In genomic region chr7:132451161-132451560, GRCh38 we compare ENCODE assay signal across 22 cellular contexts.
A peak's percentile ranks its signal among the peaks of the same experiment; 100 is the strongest.
DNase-seq lines count a peak whose midpoint lies in the region; ATAC-seq, FAIRE-seq and TF ChIP-seq lines count a peak whose summit lies in the region.
"Had no signal": no experiment of that assay in that cellular context is flagged by ENCODE, and none has a peak within 500 bp of the region (broad histone marks: within the 10 kb centered on the region; RNA-seq: fewer than 3 reads in every experiment).

No MANE protein-coding gene starts in this region.

- intact Hi-C loops in activated CD4-positive, alpha-beta T cell treated with anti-CD3 and anti-CD28 coated beads, Interleukin-2, amount 10 ng/mL, durations not matched to agents 24 days and 14 days (cut with micrococcal nuclease) = no loop called here

- no peak for TF ChIP-seq CTCF in D721Med (IDR thresholded peaks at IDR 0.05; ENCODE audit: insufficient read depth, missing control alignments)

- peaks cover 14% of the 10 kb centered on the region for H3K36me3 Mint-ChIP-seq in activated CD4-positive, alpha-beta T cell treated with anti-CD3 and anti-CD28 coated beads, Interleukin-2, amount 10 ng/mL, durations not matched to agents 24 days and 14 days (ENCODE audit: low read depth)
- H3K36me3 Mint-ChIP-seq in T-helper 1 cell treated with Interleukin-12 subunit alpha and Interleukin-12 subunit beta and Interleukin-4 antibody, amounts not matched to agents 30 μg/mL and 1 μg/mL, for 36 hours (ENCODE audit: low read depth) = peaks cover 11% of the 10 kb centered on the region
- H3K36me3 Mint-ChIP-seq in effector memory CD8-positive, alpha-beta T cell (ENCODE audit: insufficient read depth) = peaks cover 3% of the 10 kb centered on the region
- H3K36me3 Mint-ChIP-seq: brain had no signal

- peaks cover 9% of the 10 kb centered on the region for H3K9me3 Mint-ChIP-seq in activated CD4-positive, alpha-beta T cell treated with anti-CD3 and anti-CD28 coated beads, Interleukin-2, amount 10 ng/mL, durations not matched to agents 24 days and 14 days
- H3K9me3 Mint-ChIP-seq in T-helper 1 cell treated with Interleukin-12 subunit alpha and Interleukin-12 subunit beta and Interleukin-4 antibody, amounts not matched to agents 30 μg/mL and 1 μg/mL, for 36 hours = no peaks in the 10 kb centered on the region
- H3K9me3 Mint-ChIP-seq in effector memory CD8-positive, alpha-beta T cell = peaks cover 0 to 2% of the 10 kb centered on the region in 2 donors
- H3K9me3 Mint-ChIP-seq: endodermal cell had no signal

- no peak for FAIRE-seq in D721Med (lab: Jason Lieb, UNC)
- FAIRE-seq: GM12892 had no signal

- ATAC-seq in effector memory CD8-positive, alpha-beta T cell (replicated peaks) = peak; percentile 93
- ATAC-seq in GM21576 (IDR thresholded peaks at IDR 0.05; ENCODE audit: unreplicated experiment) (no peak), HG02938 (IDR thresholded peaks at IDR 0.05; ENCODE audit: unreplicated experiment) (no peak)
- ATAC-seq: gastroesophageal sphincter had no signal

- peak; percentile 68 for DNase-seq in activated CD4-positive, alpha-beta T cell treated with anti-CD3 and anti-CD28 coated beads, Interleukin-2, amount 10 ng/mL, durations not matched to agents 24 days and 14 days
- no peak for DNase-seq in activated CD4-positive, alpha-beta T cell treated with anti-CD3 and anti-CD28 coated beads, Interleukin-2, amount 50 U/mL, for 48 hours
- peak; percentile 59 to 63 (median 62) for DNase-seq in effector memory CD8-positive, alpha-beta T cell
- peak; percentile 41 for DNase-seq in stimulated activated CD8-positive, alpha-beta memory T cell treated with anti-CD3 and anti-CD28 coated beads, Interleukin-4, amount 100 ng/mL, for 48 hours
- DNase-seq in D721Med (ENCODE audit: insufficient read length, low spot score) = no peak
- DNase-seq: 8988T; activated CD4-positive, alpha-beta T cell treated with anti-CD3 and anti-CD28 coated beads, Interleukin-2, amount 50 U/mL, for 1 hour; COR-L47; endodermal cell; islet precursor cell; Karpas-422; NCI-H1694 treated with DMSO at 0.1 percent for 48 hours; NCI-H82; Right ventricle myocardium superior; SW 1271; upper lobe of left lung had no signal

- no peaks in the 10 kb centered on the region for H3K27me3 Mint-ChIP-seq in activated CD4-positive, alpha-beta T cell treated with anti-CD3 and anti-CD28 coated beads, Interleukin-2, amount 10 ng/mL, durations not matched to agents 24 days and 14 days
- H3K27me3 Mint-ChIP-seq in T-helper 1 cell treated with Interleukin-12 subunit alpha and Interleukin-12 subunit beta and Interleukin-4 antibody, amounts not matched to agents 30 μg/mL and 1 μg/mL, for 36 hours (ENCODE audit: low read depth) = peaks cover 9% of the 10 kb centered on the region
- no peaks in the 10 kb centered on the region for H3K27me3 Mint-ChIP-seq in effector memory CD8-positive, alpha-beta T cell

- no peak overlapping the region for H3K27ac Mint-ChIP-seq in activated CD4-positive, alpha-beta T cell treated with anti-CD3 and anti-CD28 coated beads, Interleukin-2, amount 10 ng/mL, durations not matched to agents 24 days and 14 days
- H3K27ac Mint-ChIP-seq in T-helper 1 cell treated with Interleukin-12 subunit alpha and Interleukin-12 subunit beta and Interleukin-4 antibody, amounts not matched to agents 30 μg/mL and 1 μg/mL, for 36 hours = peak overlapping the region; percentile 57
- H3K27ac Mint-ChIP-seq in effector memory CD8-positive, alpha-beta T cell = peak overlapping the region; percentile 90 to 91
- H3K27ac Mint-ChIP-seq: brain, endodermal cell had no signal

- no peak overlapping the region for H3K4me3 Mint-ChIP-seq in activated CD4-positive, alpha-beta T cell treated with anti-CD3 and anti-CD28 coated beads, Interleukin-2, amount 10 ng/mL, durations not matched to agents 24 days and 14 days
- no peak overlapping the region for H3K4me3 Mint-ChIP-seq in T-helper 1 cell treated with Interleukin-12 subunit alpha and Interleukin-12 subunit beta and Interleukin-4 antibody, amounts not matched to agents 30 μg/mL and 1 μg/mL, for 36 hours
- peak overlapping the region; percentile 69 to 75 for H3K4me3 Mint-ChIP-seq in effector memory CD8-positive, alpha-beta T cell
- H3K4me3 Mint-ChIP-seq: brain, endodermal cell had no signal

- H3K4me1 Mint-ChIP-seq in activated CD4-positive, alpha-beta T cell treated with anti-CD3 and anti-CD28 coated beads, Interleukin-2, amount 10 ng/mL, durations not matched to agents 24 days and 14 days = peaks cover 78% of the 10 kb centered on the region
- H3K4me1 Mint-ChIP-seq in T-helper 1 cell treated with Interleukin-12 subunit alpha and Interleukin-12 subunit beta and Interleukin-4 antibody, amounts not matched to agents 30 μg/mL and 1 μg/mL, for 36 hours (ENCODE audit: low read depth) = peaks cover 74% of the 10 kb centered on the region
- peaks cover 70 to 76% of the 10 kb centered on the region in 2 donors for H3K4me1 Mint-ChIP-seq in effector memory CD8-positive, alpha-beta T cell (ENCODE audit: low read depth in 2 of 2)

Comparison
In these comparisons a context has a peak if more than half of its experiments do, and no peak if none do; other contexts are left out.
1. DNase-seq: peak in activated CD4-positive, alpha-beta T cell treated with anti-CD3 and anti-CD28 coated beads, Interleukin-2, amount 10 ng/mL, durations not matched to agents 24 days and 14 days (single experiment), effector memory CD8-positive, alpha-beta T cell (3 of 3) and stimulated activated CD8-positive, alpha-beta memory T cell treated with anti-CD3 and anti-CD28 coated beads, Interleukin-4, amount 100 ng/mL, for 48 hours (single experiment); none in activated CD4-positive, alpha-beta T cell treated with anti-CD3 and anti-CD28 coated beads, Interleukin-2, amount 50 U/mL, for 48 hours (0 of 2) and D721Med (single experiment).
2. H3K4me3 Mint-ChIP-seq: peak in effector memory CD8-positive, alpha-beta T cell (2 of 2); none in activated CD4-positive, alpha-beta T cell treated with anti-CD3 and anti-CD28 coated beads, Interleukin-2, amount 10 ng/mL, durations not matched to agents 24 days and 14 days (single experiment) and T-helper 1 cell treated with Interleukin-12 subunit alpha and Interleukin-12 subunit beta and Interleukin-4 antibody, amounts not matched to agents 30 μg/mL and 1 μg/mL, for 36 hours (single experiment).